ENCODE assay signal across 8 cellular contexts in genomic region chr7:151060113-151060415, GRCh38. TPM values are rescaled to one million over a fixed set of nuclear protein-coding genes. Genes with fewer than 3 reads are reported as not detected.
DNase-seq lines count a peak whose midpoint lies in the region; ATAC-seq and TF ChIP-seq lines count a peak whose summit lies in the region.

No MANE protein-coding gene starts in this region.

- no peaks in the 10 kb centered on the region for H3K27me3 Mint-ChIP-seq in activated CD4-positive, alpha-beta T cell treated with anti-CD3 and anti-CD28 coated beads, Interleukin-2, amount 10 ng/mL, durations not matched to agents 24 days and 14 days
- H3K27me3 Mint-ChIP-seq in activated naive CD8-positive, alpha-beta T cell treated with anti-CD3 and anti-CD28 coated beads, Interleukin-2, amount 50 U/mL, for 24 hours: no peaks in the 10 kb centered on the region

- TF ChIP-seq CTCF in thoracic aorta (IDR thresholded peaks at IDR 0.05): no peak

- peaks cover 37 to 56% of the 10 kb centered on the region in 2 donors for H3K4me1 ChIP-seq in thoracic aorta (ENCODE audit: control insufficient read depth in 1 of 2, low read depth in 2 of 2)

- H3K4me3 Mint-ChIP-seq in activated CD4-positive, alpha-beta T cell treated with anti-CD3 and anti-CD28 coated beads, Interleukin-2, amount 10 ng/mL, durations not matched to agents 24 days and 14 days: peak overlapping the region; percentile 99
- peak overlapping the region; percentile 90 for H3K4me3 Mint-ChIP-seq in activated naive CD8-positive, alpha-beta T cell treated with anti-CD3 and anti-CD28 coated beads, Interleukin-2, amount 50 U/mL, for 24 hours

- H3K36me3 Mint-ChIP-seq in activated CD4-positive, alpha-beta T cell treated with anti-CD3 and anti-CD28 coated beads, Interleukin-2, amount 10 ng/mL, durations not matched to agents 24 days and 14 days (ENCODE audit: low read depth): peaks cover 5% of the 10 kb centered on the region
- no peaks in the 10 kb centered on the region for H3K36me3 Mint-ChIP-seq in activated naive CD8-positive, alpha-beta T cell treated with anti-CD3 and anti-CD28 coated beads, Interleukin-2, amount 50 U/mL, for 24 hours (ENCODE audit: low read depth)

- peak overlapping the region; percentile 43 to 97 for H3K27ac ChIP-seq in thoracic aorta

- H3K9me3 Mint-ChIP-seq in activated CD4-positive, alpha-beta T cell treated with anti-CD3 and anti-CD28 coated beads, Interleukin-2, amount 10 ng/mL, durations not matched to agents 24 days and 14 days: no peaks in the 10 kb centered on the region
- H3K9me3 Mint-ChIP-seq in activated naive CD8-positive, alpha-beta T cell treated with anti-CD3 and anti-CD28 coated beads, Interleukin-2, amount 50 U/mL, for 24 hours: no peaks in the 10 kb centered on the region

- no peak for ATAC-seq in activated naive CD8-positive, alpha-beta T cell treated with anti-CD3 and anti-CD28 coated beads, Interleukin-2, amount 50 U/mL, for 24 hours
- no peak for ATAC-seq in thoracic aorta (ENCODE audit: insufficient number of reproducible peaks, low FRiP score, low read depth)
- ATAC-seq in HG02852 (IDR thresholded peaks at IDR 0.05; ENCODE audit: unreplicated experiment): no peak

- H3K36me3 ChIP-seq in thoracic aorta: peaks cover 6% of the 10 kb centered on the region

- DNase-seq in activated CD4-positive, alpha-beta T cell treated with anti-CD3 and anti-CD28 coated beads, Interleukin-2, amount 10 ng/mL, durations not matched to agents 24 days and 14 days: no peak
- no peak for DNase-seq in activated CD4-positive, alpha-beta T cell treated with anti-CD3 and anti-CD28 coated beads for 48 hours
- no peak for DNase-seq in activated naive CD8-positive, alpha-beta T cell treated with anti-CD3 and anti-CD28 coated beads, Interleukin-2, amount 50 U/mL, for 24 hours
- DNase-seq in kidney tubule cell (ENCODE audit: low spot score) (peak; percentile 17), thoracic aorta (ENCODE audit: low spot score) (no peak), HK-2 (ENCODE audit: unreplicated experiment) (no peak), cortex of kidney (lab: John Stamatoyannopoulos, UW) (no peak)

- H3K27me3 ChIP-seq in thoracic aorta (replicated peaks; ENCODE audit: insufficient read depth): no peaks in the 10 kb centered on the region

- no peaks in the 10 kb centered on the region for H3K9me3 ChIP-seq in thoracic aorta

- H3K4me1 Mint-ChIP-seq in activated CD4-positive, alpha-beta T cell treated with anti-CD3 and anti-CD28 coated beads, Interleukin-2, amount 10 ng/mL, durations not matched to agents 24 days and 14 days: peaks cover 36% of the 10 kb centered on the region
- peaks cover 37% of the 10 kb centered on the region for H3K4me1 Mint-ChIP-seq in activated naive CD8-positive, alpha-beta T cell treated with anti-CD3 and anti-CD28 coated beads, Interleukin-2, amount 50 U/mL, for 24 hours

- H3K4me3 ChIP-seq in thoracic aorta: peak overlapping the region; percentile 98

- H3K27ac Mint-ChIP-seq in activated CD4-positive, alpha-beta T cell treated with anti-CD3 and anti-CD28 coated beads, Interleukin-2, amount 10 ng/mL, durations not matched to agents 24 days and 14 days: peak overlapping the region; percentile 83
- no peak overlapping the region for H3K27ac Mint-ChIP-seq in activated naive CD8-positive, alpha-beta T cell treated with anti-CD3 and anti-CD28 coated beads, Interleukin-2, amount 50 U/mL, for 24 hours

- intact Hi-C loops in activated CD4-positive, alpha-beta T cell treated with anti-CD3 and anti-CD28 coated beads, Interleukin-2, amount 10 ng/mL, durations not matched to agents 24 days and 14 days (cut with micrococcal nuclease): no loop called here

RNA-seq across cellular contexts. Expression of gene SLC4A2, which starts 0.7 kb away (rescaled TPM):
- total RNA-seq in activated CD4-positive, alpha-beta T cell treated with anti-CD3 and anti-CD28 coated beads, Interleukin-2, amount 10 ng/mL, durations not matched to agents 24 days and 14 days: 115 and 127 TPM in 2 replicates
- 100 to 1,000 TPM in 1 of 2 donors, 10 to 100 TPM in 1; 89.1 to 119 TPM for total RNA-seq in thoracic aorta

RNA-seq across cellular contexts. Expression of gene CDK5, which starts 2.4 kb away (rescaled TPM):
- 26.5 and 26.8 TPM in 2 replicates for total RNA-seq in activated CD4-positive, alpha-beta T cell treated with anti-CD3 and anti-CD28 coated beads, Interleukin-2, amount 10 ng/mL, durations not matched to agents 24 days and 14 days
- total RNA-seq in thoracic aorta: 1 to 10 TPM; 1.8 to 3.1 TPM

RNA-seq across cellular contexts. Expression of gene ASIC3, which starts 11.7 kb away (rescaled TPM):
- total RNA-seq in activated CD4-positive, alpha-beta T cell treated with anti-CD3 and anti-CD28 coated beads, Interleukin-2, amount 10 ng/mL, durations not matched to agents 24 days and 14 days: 3.5 and 4.0 TPM in 2 replicates
- total RNA-seq in thoracic aorta: 1 to 10 TPM; 2.0 to 2.8 TPM

RNA-seq across cellular contexts. Expression of gene FASTK, which starts 20.5 kb away (rescaled TPM):
- total RNA-seq in activated CD4-positive, alpha-beta T cell treated with anti-CD3 and anti-CD28 coated beads, Interleukin-2, amount 10 ng/mL, durations not matched to agents 24 days and 14 days: 90.8 and 92.3 TPM in 2 replicates
- 100 to 1,000 TPM in 1 of 2 donors, 10 to 100 TPM in 1; 59.0 to 110 TPM for total RNA-seq in thoracic aorta

RNA-seq across cellular contexts. Expression of gene TMUB1, which starts 23.2 kb away (rescaled TPM):
- total RNA-seq in activated CD4-positive, alpha-beta T cell treated with anti-CD3 and anti-CD28 coated beads, Interleukin-2, amount 10 ng/mL, durations not matched to agents 24 days and 14 days: 53.8 and 59.2 TPM in 2 replicates
- 10 to 100 TPM; 25.7 to 35.2 TPM for total RNA-seq in thoracic aorta
